Comparison of ENCODE assay signal across 9 cellular contexts in genomic region chr9:129317179-129318011, GRCh38.
DNase-seq lines count a peak whose midpoint lies in the region; ATAC-seq and TF ChIP-seq lines count a peak whose summit lies in the region.
"Had no signal": no experiment of that assay in that cellular context is flagged by ENCODE, and none has a peak within 500 bp of the region (broad histone marks: within the 10 kb centered on the region; RNA-seq: fewer than 3 reads in every experiment).

No MANE protein-coding gene starts in this region.

- no peaks in the 10 kb centered on the region for H3K36me3 ChIP-seq in H7 (replicated peaks; ENCODE audit: control insufficient read depth, insufficient read depth, low read length)

- ATAC-seq in left lobe of liver (peak; percentile 33), GM21529 (IDR thresholded peaks at IDR 0.05; ENCODE audit: unreplicated experiment) (no peak), HG03460 (IDR thresholded peaks at IDR 0.05; ENCODE audit: unreplicated experiment) (no peak)
- ATAC-seq: naive thymus-derived CD4-positive, alpha-beta T cell had no signal

- H3K27ac ChIP-seq in 22Rv1 = peak overlapping the region; percentile 97

- no peak overlapping the region for H3K4me3 ChIP-seq in H7 (ENCODE audit: insufficient read depth, low read depth, low read length)

- peaks cover 3% of the 10 kb centered on the region; the same call in 1 of the 2 replicates for H3K27me3 ChIP-seq in H7 (ENCODE audit: control insufficient read depth, insufficient read depth, low read length)

- DNase-seq in H7 = peak; percentile 73
- DNase-seq in anterior cingulate cortex (lab: John Stamatoyannopoulos, UW) = peak in 40 of 58 donors; percentile 14 to 84 (median 40)
- peak; percentile 63 for DNase-seq in left lobe of liver (ENCODE audit: low spot score)
- no peak for DNase-seq in pons (ENCODE audit: low spot score)
- DNase-seq in activated CD4-positive, alpha-beta T cell treated with anti-CD3 and anti-CD28 coated beads, Interleukin-2, amount 50 U/mL, for 48 hours = no peak

- no peak for TF ChIP-seq CTCF in 22Rv1 (IDR thresholded peaks at IDR 0.05)

Comparison
In these comparisons a context has a peak if more than half of its experiments do, and no peak if none do; other contexts are left out.
1. DNase-seq: peak in H7 (single experiment), anterior cingulate cortex (40 of 58) and left lobe of liver (single experiment); none in pons (single experiment) and activated CD4-positive, alpha-beta T cell treated with anti-CD3 and anti-CD28 coated beads, Interleukin-2, amount 50 U/mL, for 48 hours (0 of 2).